8 cellular contexts compared by ENCODE assay signal in genomic region chr19:43754562-43755255, GRCh38. TPM values are rescaled to one million over a fixed set of nuclear protein-coding genes. Genes with fewer than 3 reads are reported as not detected.
DNase-seq lines count a peak whose midpoint lies in the region; ATAC-seq, FAIRE-seq and TF ChIP-seq lines count a peak whose summit lies in the region.

SMG9 (minus strand) TSS chr19:43754962; CDS start chr19:43750741, 4,221 bp downstream.

- peak within 1 kb of the TSS; percentile 90 for H3K4me2 ChIP-seq in Loucy (ENCODE audit: low read depth, low read length, poor library complexity, severe bottlenecking)

- no peaks in the 10 kb centered on the region for H3K9me3 Mint-ChIP-seq in activated T-helper 2 cell treated with anti-CD3 and anti-CD28 coated beads, Interferon-gamma antibody, Interleukin-2, Interleukin-4, amounts not matched to agents 10 μg/mL and 5 μg/mL and 100 μg/mL, durations not matched to agents 14 hours and 24 hours and 36 hours
- no peaks in the 10 kb centered on the region for H3K9me3 Mint-ChIP-seq in natural killer cell

- peak; percentile 50 for TF ChIP-seq POLR2A in H54 (IDR thresholded peaks at IDR 0.05; ENCODE audit: low read depth, low read length)

- H3K27ac Mint-ChIP-seq in activated T-helper 2 cell treated with anti-CD3 and anti-CD28 coated beads, Interferon-gamma antibody, Interleukin-2, Interleukin-4, amounts not matched to agents 10 μg/mL and 5 μg/mL and 100 μg/mL, durations not matched to agents 14 hours and 24 hours and 36 hours = peak within 1 kb of the TSS; percentile 100
- H3K27ac Mint-ChIP-seq in natural killer cell = peak within 1 kb of the TSS; percentile 99 to 100

- H3K79me2 ChIP-seq in Loucy (ENCODE audit: insufficient read depth, low read length) = peaks cover 48% of the 10 kb centered on the region

- H4K20me1 ChIP-seq in Loucy (ENCODE audit: insufficient read depth, low read length, poor library complexity, severe bottlenecking) = peaks cover 20% of the 10 kb centered on the region

- H3K4me3 ChIP-seq in Loucy (ENCODE audit: low read length, poor library complexity, severe bottlenecking) (peak within 1 kb of the TSS; percentile 86), RWPE2 (ENCODE audit: severe bottlenecking) (peak within 1 kb of the TSS; percentile 58)

- H3K36me3 Mint-ChIP-seq in activated T-helper 2 cell treated with anti-CD3 and anti-CD28 coated beads, Interferon-gamma antibody, Interleukin-2, Interleukin-4, amounts not matched to agents 10 μg/mL and 5 μg/mL and 100 μg/mL, durations not matched to agents 14 hours and 24 hours and 36 hours (ENCODE audit: low read depth) = peaks cover 55% of the 10 kb centered on the region
- no peaks in the 10 kb centered on the region for H3K36me3 Mint-ChIP-seq in natural killer cell

- no peaks in the 10 kb centered on the region for H3K9me2 ChIP-seq in Loucy (replicated peaks; ENCODE audit: low read depth, low read length)

- peaks cover 50% of the 10 kb centered on the region for H3K4me1 Mint-ChIP-seq in activated T-helper 2 cell treated with anti-CD3 and anti-CD28 coated beads, Interferon-gamma antibody, Interleukin-2, Interleukin-4, amounts not matched to agents 10 μg/mL and 5 μg/mL and 100 μg/mL, durations not matched to agents 14 hours and 24 hours and 36 hours (ENCODE audit: low read depth)
- H3K4me1 Mint-ChIP-seq in natural killer cell = peaks cover 26 to 36% of the 10 kb centered on the region in 2 donors

- H3F3A ChIP-seq in Loucy (ENCODE audit: low read depth) = 0 out of 2 replicates have a peak, but pooled peaks cover 3% of the 10 kb centered on the region

- no peaks in the 10 kb centered on the region for H3K27me3 ChIP-seq in Loucy (ENCODE audit: insufficient read depth, low read length, poor library complexity, severe bottlenecking)
- H3K27me3 ChIP-seq in RWPE2 (ENCODE audit: insufficient read depth, poor library complexity, severe bottlenecking) = no peaks in the 10 kb centered on the region

- no peaks in the 10 kb centered on the region for H3K9me3 ChIP-seq in Loucy (ENCODE audit: insufficient read depth, low read depth, low read length)
- no peaks in the 10 kb centered on the region for H3K9me3 ChIP-seq in RWPE2 (ENCODE audit: severe bottlenecking)

- DNase-seq in EL (peak; percentile 98), H54 (ENCODE audit: insufficient read length, low spot score) (peak; percentile 93), RWPE2 (ENCODE audit: low spot score) (peak; percentile 96), fibroblast of peridontal ligament (ENCODE audit: extremely low read depth) (peak; percentile 97), natural killer cell (peak; percentile 99)
- DNase-seq in activated T-helper 2 cell treated with anti-CD3 and anti-CD28 coated beads, Interferon-gamma antibody, Interleukin-2, Interleukin-4, amounts not matched to agents 10 μg/mL and 5 μg/mL and 100 μg/mL, durations not matched to agents 14 hours and 24 hours and 36 hours (ENCODE audit: low spot score) = peak; percentile 99
- peak; percentile 95 to 99 (median 98) for DNase-seq in stimulated activated naive CD4-positive, alpha-beta T cell (lab: John Stamatoyannopoulos, UW)

- peak within 1 kb of the TSS; percentile 99 for H3K9ac ChIP-seq in Loucy (ENCODE audit: low read depth, low read length, poor library complexity, severe bottlenecking)

- no peaks in the 10 kb centered on the region for H3K27me3 Mint-ChIP-seq in activated T-helper 2 cell treated with anti-CD3 and anti-CD28 coated beads, Interferon-gamma antibody, Interleukin-2, Interleukin-4, amounts not matched to agents 10 μg/mL and 5 μg/mL and 100 μg/mL, durations not matched to agents 14 hours and 24 hours and 36 hours (ENCODE audit: low read depth)
- H3K27me3 Mint-ChIP-seq in natural killer cell (ENCODE audit: low read depth in 2 of 2) = peaks cover 0 to 2% of the 10 kb centered on the region in 2 donors

- FAIRE-seq in H54 (lab: Jason Lieb, UNC) = peak; percentile 6

- H2AFZ ChIP-seq in Loucy (ENCODE audit: low read length) = peak within 1 kb of the TSS; percentile 71

- H3K4me1 ChIP-seq in Loucy (ENCODE audit: insufficient read depth, low read length, poor library complexity, severe bottlenecking) (peaks cover 21% of the 10 kb centered on the region), RWPE2 (ENCODE audit: insufficient read depth, poor library complexity, severe bottlenecking) (peaks cover 53% of the 10 kb centered on the region)

- H3K36me3 ChIP-seq in Loucy (ENCODE audit: insufficient read depth, low read length) (peaks cover 8% of the 10 kb centered on the region; the same call in 1 of the 2 replicates), RWPE2 (ENCODE audit: low read depth) (peaks cover 37% of the 10 kb centered on the region)

- peak within 1 kb of the TSS; percentile 96 for H3K4me3 Mint-ChIP-seq in activated T-helper 2 cell treated with anti-CD3 and anti-CD28 coated beads, Interferon-gamma antibody, Interleukin-2, Interleukin-4, amounts not matched to agents 10 μg/mL and 5 μg/mL and 100 μg/mL, durations not matched to agents 14 hours and 24 hours and 36 hours (ENCODE audit: low read depth)
- H3K4me3 Mint-ChIP-seq in natural killer cell = peak within 1 kb of the TSS; percentile 99

- TF ChIP-seq CTCF in Loucy (conservative IDR thresholded peaks at IDR 0.05; ENCODE audit: low read length) = no peak
- no peak for TF ChIP-seq CTCF in RWPE2 (IDR thresholded peaks at IDR 0.05; ENCODE audit: poor library complexity, severe bottlenecking)
- TF ChIP-seq CTCF in natural killer cell (IDR thresholded peaks at IDR 0.05) = no peak

- intact Hi-C loops in activated T-helper 2 cell treated with anti-CD3 and anti-CD28 coated beads, Interferon-gamma antibody, Interleukin-2, Interleukin-4, amounts not matched to agents 10 μg/mL and 5 μg/mL and 100 μg/mL, durations not matched to agents 14 hours and 24 hours and 36 hours (cut with micrococcal nuclease) = loop anchor here (1.0 to 5.0 kb wide), 5 partner anchors 11 to 291 kb away; no protein-coding TSS in a partner anchor
- intact Hi-C loops in natural killer cell (cut with micrococcal nuclease) = loop anchor here (2.0 kb wide), 2 partner anchors 54 to 86 kb away; no protein-coding TSS in a partner anchor

- ATAC-seq in RWPE2 (ENCODE audit: low read depth) (peak; percentile 66), natural killer cell (peak; percentile 88 to 95 (median 89))

- H3K27ac ChIP-seq in RWPE2 (ENCODE audit: poor library complexity, severe bottlenecking) = peak within 1 kb of the TSS; percentile 97

RNA-seq across cellular contexts. Expression of gene SMG9, which starts in this region (rescaled TPM):
- total RNA-seq in activated T-helper 2 cell treated with anti-CD3 and anti-CD28 coated beads, Interferon-gamma antibody, Interleukin-2, Interleukin-4, amounts not matched to agents 10 μg/mL and 5 μg/mL and 100 μg/mL, durations not matched to agents 14 hours and 24 hours and 36 hours = 69.1 and 73.1 TPM in 2 replicates
- total RNA-seq in natural killer cell = 10 to 100 TPM; 23.3 to 37.4 (median 28.3) TPM

Comparison
In these comparisons a context has a peak if more than half of its experiments do, and no peak if none do; other contexts are left out.
1. Peak in every context shown above with its lines: DNase-seq, ATAC-seq, H3K4me3 ChIP-seq and H3K27ac ChIP-seq.